1 cellular context compared by ENCODE assay signal in genomic region chr22:41217553-41218157, GRCh38.
TF ChIP-seq lines count a peak whose summit lies in the region.

No MANE protein-coding gene starts in this region.

TF ChIP-seq in GM23338, 12 proteins besides CTCF, POLR2A, EP300 and RAD21 (continued from another document):
- TF ChIP-seq ZNF462 (CRISPR knock-in tag; IDR thresholded peaks at IDR 0.05) (no peak), EZH2 (IDR thresholded peaks at IDR 0.05; ENCODE audit: low read depth, unreplicated experiment) (no peak), ETS1 (IDR thresholded peaks at IDR 0.05) (no peak), ZNF331 (CRISPR knock-in tag; IDR thresholded peaks at IDR 0.05; ENCODE audit: low read depth) (no peak), JUNB (IDR thresholded peaks at IDR 0.05; ENCODE audit: unreplicated experiment) (no peak), NANOG (IDR thresholded peaks at IDR 0.05; ENCODE audit: borderline replicate concordance) (no peak), ZNF114 (CRISPR knock-in tag; IDR thresholded peaks at IDR 0.05) (no peak), STAT1 (IDR thresholded peaks at IDR 0.05; ENCODE audit: unreplicated experiment) (no peak), REST (IDR thresholded peaks at IDR 0.05; ENCODE audit: unreplicated experiment) (no peak)
